Comparison of ENCODE assay signal across 1 cellular context in the genomic region with DNA sequence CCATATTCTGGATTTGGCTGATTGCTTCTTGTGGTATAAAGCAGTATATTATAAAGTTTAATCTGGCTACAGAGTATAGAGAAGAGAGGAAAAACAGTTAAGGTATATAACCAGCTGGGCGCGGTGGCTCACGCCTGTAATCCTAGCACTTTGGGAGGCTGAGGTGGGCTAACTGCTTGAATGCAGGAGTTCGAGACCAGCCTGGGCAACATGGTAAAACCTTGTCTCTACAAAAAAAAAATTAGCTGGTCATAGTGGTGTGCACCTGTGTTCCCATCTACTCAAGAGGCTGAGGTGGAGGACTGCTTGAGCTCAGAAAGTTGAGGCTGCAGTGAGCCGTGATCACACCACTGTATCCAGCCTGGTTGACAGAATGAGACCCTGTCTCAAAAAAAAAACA.
A peak's percentile ranks its signal among the peaks of the same experiment; 100 is the strongest.
TF ChIP-seq lines count a peak whose summit lies in the region.

No MANE protein-coding gene starts in this region.

TF ChIP-seq in GM12878, 131 proteins besides CTCF, POLR2A, EP300 and RAD21:
- TF ChIP-seq, protein P1, sequence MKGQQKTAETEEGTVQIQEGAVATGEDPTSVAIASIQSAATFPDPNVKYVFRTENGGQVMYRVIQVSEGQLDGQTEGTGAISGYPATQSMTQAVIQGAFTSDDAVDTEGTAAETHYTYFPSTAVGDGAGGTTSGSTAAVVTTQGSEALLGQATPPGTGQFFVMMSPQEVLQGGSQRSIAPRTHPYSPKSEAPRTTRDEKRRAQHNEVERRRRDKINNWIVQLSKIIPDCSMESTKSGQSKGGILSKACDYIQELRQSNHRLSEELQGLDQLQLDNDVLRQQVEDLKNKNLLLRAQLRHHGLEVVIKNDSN (IDR thresholded peaks at IDR 0.05; ENCODE audit: borderline replicate concordance, extremely low read length, insufficient read depth, low read depth, low read length), result no peak
- TF ChIP-seq MLLT1 (IDR thresholded peaks at IDR 0.05), result peak; percentile 37
